Comparison of ENCODE assay signal across 23 cellular contexts in genomic region chr12:18556081-18556645, GRCh38.
DNase-seq lines count a peak whose midpoint lies in the region; ATAC-seq, FAIRE-seq and TF ChIP-seq lines count a peak whose summit lies in the region.
"Had no signal": no experiment of that assay in that cellular context is flagged by ENCODE, and none has a peak within 500 bp of the region (broad histone marks: within the 10 kb centered on the region; RNA-seq: fewer than 3 reads in every experiment).

No MANE protein-coding gene starts in this region.

- no peak overlapping the region for H3K4me3 ChIP-seq in epithelial cell of esophagus (ENCODE audit: low read length)
- no peak overlapping the region for H3K4me3 ChIP-seq in retinal pigment epithelial cell (ENCODE audit: low read length)
- H3K4me3 ChIP-seq: GM12878 had no signal

- FAIRE-seq in H54 (lab: Jason Lieb, UNC), result peak; percentile 48
- FAIRE-seq: GM12878 had no signal

- TF ChIP-seq POLR2A in H54 (IDR thresholded peaks at IDR 0.05; ENCODE audit: low read depth, low read length), result no peak

- ATAC-seq in HG03175 (IDR thresholded peaks at IDR 0.05; ENCODE audit: unreplicated experiment), result no peak
- ATAC-seq: CD8-positive, alpha-beta T cell; GM12878; PC-3 had no signal

- TF ChIP-seq CTCF in epithelial cell of esophagus (IDR thresholded peaks at IDR 0.05; ENCODE audit: insufficient read depth, low read depth, low read length, missing control alignments) (no peak), retinal pigment epithelial cell (conservative IDR thresholded peaks at IDR 0.05; ENCODE audit: low read depth, low read length) (no peak)

- DNase-seq in H54 (ENCODE audit: insufficient read length, low spot score), result no peak
- DNase-seq in NCI-H82 (lab: John Stamatoyannopoulos, UW), result peak; percentile 98
- peak; percentile 18 for DNase-seq in epithelial cell of esophagus (ENCODE audit: low read depth)
- DNase-seq in retinal pigment epithelial cell (ENCODE audit: low read depth), result peak; percentile 7
- DNase-seq in activated CD8-positive, alpha-beta memory T cell treated with anti-CD3 and anti-CD28 coated beads, Interleukin-2, amount 50 U/mL, for 4 hours, result no peak
- DNase-seq in AML-193 (lab: John Stamatoyannopoulos, UW), result no peak
- DNase-seq in medulla oblongata (ENCODE audit: extremely low spot score), result no peak
- DNase-seq: Calu3; CD8-positive, alpha-beta T cell; DMS53; GDM1; H7; MM.1S; NCI-H2029; NCI-H2227 treated with DMSO at 0.1 percent for 48 hours; NCI-H510A; NCI-H748 treated with DMSO at 0.1 percent for 48 hours; NK-92 treated with Interleukin-12 subunit alpha and Interleukin-12 subunit beta, amount 100 ng/mL, for 24 hours; PC-3; SK-N-SH; SW 1271 had no signal

Comparison
In these comparisons a context has a peak if more than half of its experiments do, and no peak if none do; other contexts are left out.
1. DNase-seq: peak in NCI-H82 (single experiment), epithelial cell of esophagus (single experiment) and retinal pigment epithelial cell (single experiment); none in H54 (single experiment), activated CD8-positive, alpha-beta memory T cell treated with anti-CD3 and anti-CD28 coated beads, Interleukin-2, amount 50 U/mL, for 4 hours (single experiment), AML-193 (0 of 2) and medulla oblongata (single experiment).